In the genomic region with DNA sequence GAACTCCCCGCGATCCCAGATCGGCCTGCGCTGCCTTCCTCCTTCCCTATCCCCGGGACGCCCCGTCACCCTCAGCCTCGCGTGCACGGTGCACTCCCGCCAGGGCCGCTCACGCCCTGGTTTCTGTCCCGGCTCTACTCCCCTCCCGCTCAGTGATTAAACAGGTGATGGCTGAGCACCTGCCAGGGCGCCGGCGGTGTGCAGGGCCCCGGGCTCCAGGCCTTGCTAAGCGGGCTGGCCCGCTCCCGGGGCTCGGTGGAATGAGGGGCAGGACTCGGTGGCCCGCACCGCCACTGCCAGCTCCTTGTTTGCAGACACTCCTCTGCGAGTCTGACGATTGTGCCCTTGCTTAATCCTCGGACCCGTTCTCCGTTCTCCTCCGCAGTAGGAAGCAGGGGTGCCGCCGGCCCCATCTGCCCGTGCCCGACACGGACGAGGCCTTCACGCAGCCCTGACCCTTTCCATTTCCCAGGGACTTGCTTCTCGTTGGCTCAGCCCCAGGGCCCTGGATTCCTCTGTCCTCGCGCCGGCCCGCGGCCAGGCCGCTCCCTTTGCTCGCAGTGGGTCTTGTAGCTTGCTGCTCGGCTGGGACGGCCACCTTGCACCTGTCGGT, we compare ENCODE assay signal across 15 cellular contexts.
A peak's percentile ranks its signal among the peaks of the same experiment; 100 is the strongest.
DNase-seq lines count a peak whose midpoint lies in the region; ATAC-seq and TF ChIP-seq lines count a peak whose summit lies in the region.
"Had no signal": no experiment of that assay in that cellular context is flagged by ENCODE, and none has a peak within 500 bp of the region (broad histone marks: within the 10 kb centered on the region; RNA-seq: fewer than 3 reads in every experiment).

No MANE protein-coding gene starts in this region.

- DNase-seq in G401 (ENCODE audit: low spot score), result peak; percentile 8
- DNase-seq in chondrocyte (ENCODE audit: low spot score), result no peak
- DNase-seq in esophagus squamous epithelium (lab: John Stamatoyannopoulos, UW), result no peak
- DNase-seq in activated CD8-positive, alpha-beta memory T cell treated with anti-CD3 and anti-CD28 coated beads, Interleukin-2, amount 50 U/mL, for 4 hours, result no peak
- DNase-seq: activated CD8-positive, alpha-beta memory T cell treated with anti-CD3 and anti-CD28 coated beads, Interleukin-2, amount 10 ng/mL, durations not matched to agents 7 days and 5 days; KG1; NCI-H2107 had no signal

- no peak for TF ChIP-seq POLR2A in esophagus squamous epithelium (IDR thresholded peaks at IDR 0.05)

- H3K27ac Mint-ChIP-seq in chondrocyte (ENCODE audit: unreplicated experiment), result no peak overlapping the region
- H3K27ac Mint-ChIP-seq: activated CD8-positive, alpha-beta memory T cell treated with anti-CD3 and anti-CD28 coated beads, Interleukin-2, amount 10 ng/mL, durations not matched to agents 7 days and 5 days; CD14-positive monocyte; T-helper 2 cell treated with Interferon-gamma antibody and Interleukin-4, amounts not matched to agents 5 μg/mL and 100 μg/mL, for 36 hours had no signal

- WGBS in esophagus squamous epithelium, 2 donors, result 9 to 35% methylated on average over 17 to 21 of the region's 50 CpGs

- TF ChIP-seq CTCF in chondrocyte (IDR thresholded peaks at IDR 0.05) (no peak), esophagus squamous epithelium (IDR thresholded peaks at IDR 0.05) (no peak)

- H3K9me3 ChIP-seq in iPS-20b (ENCODE audit: insufficient read depth, low read depth, low read length) (no peaks in the 10 kb centered on the region), esophagus squamous epithelium (no peaks in the 10 kb centered on the region)
- H3K9me3 ChIP-seq: prostate gland had no signal

- H3K4me3 ChIP-seq in iPS-20b (ENCODE audit: low read length) (peak overlapping the region; percentile 43; the same call in 1 of the 2 replicates), rectal smooth muscle tissue (ENCODE audit: low read length) (peak overlapping the region; percentile 26), esophagus squamous epithelium (peak overlapping the region in 2 of 4 donors; percentile 18 to 42)
- H3K4me3 ChIP-seq: prostate gland had no signal

- ATAC-seq in HG03457 (IDR thresholded peaks at IDR 0.05; ENCODE audit: unreplicated experiment) (no peak), HG03139 (IDR thresholded peaks at IDR 0.05; ENCODE audit: unreplicated experiment) (no peak)
- ATAC-seq: activated CD8-positive, alpha-beta memory T cell treated with anti-CD3 and anti-CD28 coated beads, Interleukin-2, amount 10 ng/mL, durations not matched to agents 7 days and 5 days; left lobe of liver had no signal

- no peaks in the 10 kb centered on the region for H3K36me3 Mint-ChIP-seq in chondrocyte (ENCODE audit: low read depth)
- H3K36me3 Mint-ChIP-seq: CD14-positive monocyte had no signal

- H3K27ac ChIP-seq in iPS-20b (ENCODE audit: low read length) (no peak overlapping the region), rectal smooth muscle tissue (ENCODE audit: low read depth, low read length) (no peak overlapping the region), esophagus squamous epithelium (no peak overlapping the region)
- H3K27ac ChIP-seq: prostate gland had no signal

- in situ Hi-C loops in G401 (cut with HindIII; ENCODE audit: low sequenced_read_pairs), result no loop called here

- peaks cover 10% of the 10 kb centered on the region for H3K4me1 Mint-ChIP-seq in chondrocyte (ENCODE audit: low read depth)
- H3K4me1 Mint-ChIP-seq: activated CD8-positive, alpha-beta memory T cell treated with anti-CD3 and anti-CD28 coated beads, Interleukin-2, amount 10 ng/mL, durations not matched to agents 7 days and 5 days; CD14-positive monocyte had no signal

- H3K9ac ChIP-seq in iPS-20b (ENCODE audit: low read depth, low read length) (no peak overlapping the region), rectal smooth muscle tissue (ENCODE audit: low read length) (no peak overlapping the region)

- H3K4me1 ChIP-seq in iPS-20b (ENCODE audit: insufficient read depth, low read length) (no peaks in the 10 kb centered on the region), rectal smooth muscle tissue (ENCODE audit: control insufficient read depth, insufficient read depth, low read length) (no peaks in the 10 kb centered on the region), esophagus squamous epithelium (peaks cover 0 to 10% (median 0%) of the 10 kb centered on the region in 3 donors)
- H3K4me1 ChIP-seq: prostate gland had no signal

- no peaks in the 10 kb centered on the region for H3K9me3 Mint-ChIP-seq in chondrocyte (ENCODE audit: low read depth)

- H3K27me3 Mint-ChIP-seq in chondrocyte (ENCODE audit: low read depth), result peaks cover 6% of the 10 kb centered on the region
- H3K27me3 Mint-ChIP-seq: activated CD8-positive, alpha-beta memory T cell treated with anti-CD3 and anti-CD28 coated beads, Interleukin-2, amount 10 ng/mL, durations not matched to agents 7 days and 5 days had no signal

- peaks cover 17% of the 10 kb centered on the region; the same call in 1 of the 2 replicates for H3K27me3 ChIP-seq in iPS-20b (ENCODE audit: insufficient read depth, low read length)
- H3K27me3 ChIP-seq in rectal smooth muscle tissue (ENCODE audit: control insufficient read depth, insufficient read depth, low read length), result peaks cover 3% of the 10 kb centered on the region
- H3K27me3 ChIP-seq in esophagus squamous epithelium, result peaks cover 0 to 21% (median 0%) of the 10 kb centered on the region in 4 donors

- H3K36me3 ChIP-seq in iPS-20b (ENCODE audit: insufficient read depth, low read depth, low read length), result no peaks in the 10 kb centered on the region
- H3K36me3 ChIP-seq in rectal smooth muscle tissue (ENCODE audit: control insufficient read depth, insufficient read depth, low read length), result no peaks in the 10 kb centered on the region
- H3K36me3 ChIP-seq in esophagus squamous epithelium, result no peaks in the 10 kb centered on the region
- H3K36me3 ChIP-seq: prostate gland had no signal

- intact Hi-C loops in esophagus squamous epithelium (cut with DNase I), result no loop called here

- peak overlapping the region; percentile 65 for H3K4me3 Mint-ChIP-seq in chondrocyte (ENCODE audit: unreplicated experiment)
- H3K4me3 Mint-ChIP-seq: activated CD8-positive, alpha-beta memory T cell treated with anti-CD3 and anti-CD28 coated beads, Interleukin-2, amount 10 ng/mL, durations not matched to agents 7 days and 5 days; T-helper 2 cell treated with Interferon-gamma antibody and Interleukin-4, amounts not matched to agents 5 μg/mL and 100 μg/mL, for 36 hours had no signal
